8 cellular contexts compared by ENCODE assay signal in the genomic region with DNA sequence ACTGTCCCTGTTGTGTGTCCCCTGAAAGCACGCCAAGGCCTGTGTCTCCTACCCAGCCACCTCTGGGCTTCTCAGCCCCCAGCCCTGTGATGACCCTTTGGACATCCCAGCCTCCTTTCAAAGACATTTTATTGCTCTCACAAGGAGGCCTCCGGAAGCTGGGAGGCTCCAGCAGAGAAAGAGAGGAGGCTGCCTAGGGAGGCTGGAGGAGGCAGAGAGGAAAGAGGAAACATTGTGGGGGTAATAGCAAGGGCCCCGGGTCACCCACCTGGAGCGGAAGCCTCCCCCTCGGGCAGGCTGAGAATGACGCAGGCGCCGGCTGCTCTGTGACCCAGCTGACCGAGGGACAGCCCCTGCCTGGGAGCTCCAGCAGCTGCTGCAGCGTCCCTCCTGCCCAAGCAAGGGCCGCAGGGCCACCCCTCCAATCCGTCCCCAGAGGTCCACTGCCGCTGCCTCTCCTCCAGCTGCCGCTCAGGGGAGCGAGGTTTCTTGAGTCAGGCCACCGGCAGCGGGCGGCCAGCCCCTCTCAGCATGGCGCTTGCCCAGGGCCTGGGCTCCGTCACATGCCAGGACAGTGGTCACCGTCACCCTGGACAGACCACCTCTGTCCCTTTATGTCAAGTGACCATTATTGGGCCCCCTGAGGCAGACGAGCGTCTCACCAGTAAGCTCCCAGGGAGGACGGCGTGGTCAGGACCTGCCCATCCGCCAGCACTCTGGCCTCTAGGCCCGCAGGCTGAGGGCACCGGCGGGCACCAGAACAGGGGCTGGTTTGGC. TPM values are rescaled to one million over a fixed set of nuclear protein-coding genes. Genes with fewer than 3 reads are reported as not detected.
A peak's percentile ranks its signal among the peaks of the same experiment; 100 is the strongest.
DNase-seq lines count a peak whose midpoint lies in the region; ATAC-seq, FAIRE-seq and TF ChIP-seq lines count a peak whose summit lies in the region.

No MANE protein-coding gene starts in this region.

- H3K4me3 ChIP-seq in CD8-positive, alpha-beta T cell (ENCODE audit: low read depth, low read length) = no peak overlapping the region
- peak overlapping the region; percentile 66 for H3K4me3 ChIP-seq in Jurkat, Clone E6-1 (ENCODE audit: low read length)
- H3K4me3 ChIP-seq in choroid plexus epithelial cell (ENCODE audit: low read depth, low read length) (peak overlapping the region; percentile 49), neural cell (ENCODE audit: low read length) (peak overlapping the region; percentile 60)

- peak overlapping the region; percentile 53 for H3K9ac ChIP-seq in neural cell (ENCODE audit: low read length)

- TF ChIP-seq RAD21 in neural cell (conservative IDR thresholded peaks at IDR 0.05) = no peak

- peaks cover 36% of the 10 kb centered on the region for H3K4me1 ChIP-seq in CD8-positive, alpha-beta T cell (ENCODE audit: insufficient read depth, low read length)

- H3K9me2 ChIP-seq in neural cell (ENCODE audit: insufficient read depth, low read length) = no peaks in the 10 kb centered on the region

- intact Hi-C loops in CD8-positive, alpha-beta T cell (cut with DNase I, micrococcal nuclease) = loop anchor here (5.0 to 10.0 kb wide), 4 partner anchors 86 to 498 kb away; a partner anchor contains a TSS

- no peak for FAIRE-seq in GM12891 (lab: Jason Lieb, UNC)

- peak overlapping the region; percentile 26 for H3K4me3 Mint-ChIP-seq in CD8-positive, alpha-beta T cell

- ATAC-seq in CD8-positive, alpha-beta T cell = no peak
- ATAC-seq in HG02973 (IDR thresholded peaks at IDR 0.05; ENCODE audit: unreplicated experiment) = no peak
- ATAC-seq in GM21619 (IDR thresholded peaks at IDR 0.05; ENCODE audit: unreplicated experiment) = no peak

- H3K27me3 Mint-ChIP-seq in CD8-positive, alpha-beta T cell (ENCODE audit: low read depth) = peaks cover 25% of the 10 kb centered on the region

- TF ChIP-seq EP300 in neural cell (conservative IDR thresholded peaks at IDR 0.05; ENCODE audit: poor library complexity, severe bottlenecking) = no peak

- no peaks in the 10 kb centered on the region for H4K20me1 ChIP-seq in neural cell (ENCODE audit: insufficient read depth)

- H3K36me3 Mint-ChIP-seq in CD8-positive, alpha-beta T cell = no peaks in the 10 kb centered on the region

- peak in 2 of 7 experiments; percentile 27 to 36 for DNase-seq in CD8-positive, alpha-beta T cell
- DNase-seq in Jurkat, Clone E6-1 (ENCODE audit: low read depth, low spot score) = peak; percentile 44
- DNase-seq in choroid plexus epithelial cell (ENCODE audit: low read depth) (peak; percentile 44), GM12891 (ENCODE audit: insufficient read length, low spot score) (no peak)
- no peak for DNase-seq in stimulated activated CD4-positive, alpha-beta T cell treated with anti-CD3 and anti-CD28 coated beads, Interleukin-4, amount 100 ng/mL, for 24 hours

- CTCF ChIA-PET in CD8-positive, alpha-beta T cell (lab: Charles Lee) = interaction anchor here (1.1 to 4.4 kb wide), 13 partner anchors 8 to 350 kb away, joined by 3 to 60 read pairs (median 6); no protein-coding TSS in a partner anchor

- no peaks in the 10 kb centered on the region for H3F3A ChIP-seq in neural cell (ENCODE audit: insufficient read depth, low read length, poor library complexity, severe bottlenecking)

- no peak overlapping the region for H2AFZ ChIP-seq in neural cell (ENCODE audit: low read depth, low read length)

- no peaks in the 10 kb centered on the region for H3K36me3 ChIP-seq in CD8-positive, alpha-beta T cell (ENCODE audit: insufficient read depth, low read length)
- no peaks in the 10 kb centered on the region for H3K36me3 ChIP-seq in neural cell (ENCODE audit: insufficient read depth, low read length)

- no peak for TF ChIP-seq CTCF in CD8-positive, alpha-beta T cell (IDR thresholded peaks at IDR 0.05)
- TF ChIP-seq CTCF in choroid plexus epithelial cell (conservative IDR thresholded peaks at IDR 0.05; ENCODE audit: low read depth, low read length) (no peak), neural cell (IDR thresholded peaks at IDR 0.05; ENCODE audit: poor library complexity, severe bottlenecking) (no peak)

- H3K4me2 ChIP-seq in neural cell (ENCODE audit: low read length) = no peak overlapping the region

- no peak overlapping the region for H3K27ac Mint-ChIP-seq in CD8-positive, alpha-beta T cell

- no peak overlapping the region for H3K27ac ChIP-seq in CD8-positive, alpha-beta T cell (ENCODE audit: low read depth, low read length)
- H3K27ac ChIP-seq in neural cell (ENCODE audit: low read length) = no peak overlapping the region

- TF ChIP-seq POLR2A in GM12891 (IDR thresholded peaks at IDR 0.05; ENCODE audit: low read depth, low read length) = no peak

- H3K9me3 Mint-ChIP-seq in CD8-positive, alpha-beta T cell = no peaks in the 10 kb centered on the region

- peaks cover 11% of the 10 kb centered on the region for H3K27me3 ChIP-seq in CD8-positive, alpha-beta T cell (ENCODE audit: insufficient read depth, low read length)
- H3K27me3 ChIP-seq in neural cell (ENCODE audit: insufficient read depth, low read depth, low read length) = no peaks in the 10 kb centered on the region

- H3K9me3 ChIP-seq in CD8-positive, alpha-beta T cell (ENCODE audit: low read length) = no peaks in the 10 kb centered on the region
- no peaks in the 10 kb centered on the region for H3K9me3 ChIP-seq in neural cell (ENCODE audit: low read length)

- POLR2A ChIA-PET in CD8-positive, alpha-beta T cell (lab: Charles Lee) = interaction anchor here (1.5 kb wide), 1 partner anchor 191 kb away, joined by 3 read pairs; no protein-coding TSS in a partner anchor

- H3K4me1 Mint-ChIP-seq in CD8-positive, alpha-beta T cell (ENCODE audit: low read depth) = peaks cover 16% of the 10 kb centered on the region

- H3K79me2 ChIP-seq in neural cell (replicated peaks; ENCODE audit: insufficient read depth, low read length) = peaks cover 15% of the 10 kb centered on the region

TF ChIP-seq in neural cell, 6 proteins besides CTCF, POLR2A, EP300 and RAD21 (continues in another document):
- no peak for TF ChIP-seq MXI1 (conservative IDR thresholded peaks at IDR 0.05; ENCODE audit: poor library complexity, severe bottlenecking)
- TF ChIP-seq, protein P1, sequence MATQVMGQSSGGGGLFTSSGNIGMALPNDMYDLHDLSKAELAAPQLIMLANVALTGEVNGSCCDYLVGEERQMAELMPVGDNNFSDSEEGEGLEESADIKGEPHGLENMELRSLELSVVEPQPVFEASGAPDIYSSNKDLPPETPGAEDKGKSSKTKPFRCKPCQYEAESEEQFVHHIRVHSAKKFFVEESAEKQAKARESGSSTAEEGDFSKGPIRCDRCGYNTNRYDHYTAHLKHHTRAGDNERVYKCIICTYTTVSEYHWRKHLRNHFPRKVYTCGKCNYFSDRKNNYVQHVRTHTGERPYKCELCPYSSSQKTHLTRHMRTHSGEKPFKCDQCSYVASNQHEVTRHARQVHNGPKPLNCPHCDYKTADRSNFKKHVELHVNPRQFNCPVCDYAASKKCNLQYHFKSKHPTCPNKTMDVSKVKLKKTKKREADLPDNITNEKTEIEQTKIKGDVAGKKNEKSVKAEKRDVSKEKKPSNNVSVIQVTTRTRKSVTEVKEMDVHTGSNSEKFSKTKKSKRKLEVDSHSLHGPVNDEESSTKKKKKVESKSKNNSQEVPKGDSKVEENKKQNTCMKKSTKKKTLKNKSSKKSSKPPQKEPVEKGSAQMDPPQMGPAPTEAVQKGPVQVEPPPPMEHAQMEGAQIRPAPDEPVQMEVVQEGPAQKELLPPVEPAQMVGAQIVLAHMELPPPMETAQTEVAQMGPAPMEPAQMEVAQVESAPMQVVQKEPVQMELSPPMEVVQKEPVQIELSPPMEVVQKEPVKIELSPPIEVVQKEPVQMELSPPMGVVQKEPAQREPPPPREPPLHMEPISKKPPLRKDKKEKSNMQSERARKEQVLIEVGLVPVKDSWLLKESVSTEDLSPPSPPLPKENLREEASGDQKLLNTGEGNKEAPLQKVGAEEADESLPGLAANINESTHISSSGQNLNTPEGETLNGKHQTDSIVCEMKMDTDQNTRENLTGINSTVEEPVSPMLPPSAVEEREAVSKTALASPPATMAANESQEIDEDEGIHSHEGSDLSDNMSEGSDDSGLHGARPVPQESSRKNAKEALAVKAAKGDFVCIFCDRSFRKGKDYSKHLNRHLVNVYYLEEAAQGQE (IDR thresholded peaks at IDR 0.05; ENCODE audit: borderline replicate concordance) = no peak

TF ChIP-seq in GM12891, 5 proteins besides CTCF, POLR2A, EP300 and RAD21:
- TF ChIP-seq POLR2AphosphoS5 (IDR thresholded peaks at IDR 0.05; ENCODE audit: low read depth, low read length) (no peak), SPI1 (IDR thresholded peaks at IDR 0.05; ENCODE audit: low read depth, low read length) (no peak), PAX5 (IDR thresholded peaks at IDR 0.05; ENCODE audit: insufficient read depth, low read length, severe bottlenecking) (no peak), POU2F2 (IDR thresholded peaks at IDR 0.05; ENCODE audit: low read depth, low read length) (no peak), TAF1 (IDR thresholded peaks at IDR 0.05; ENCODE audit: low read depth, low read length) (no peak)

RNA-seq across cellular contexts. Expression of a gene that starts 29.3 kb away (rescaled TPM):
- 1,000 to 10,000 TPM; 1,370 to 1,375 TPM for total RNA-seq in CD8-positive, alpha-beta T cell
- polyA plus RNA-seq in Jurkat, Clone E6-1 (2012; ENCODE audit: insufficient read depth, insufficient read length) = 2,303 TPM
- 8,273 and 9,187 TPM in 2 replicates for polyA plus RNA-seq in neural cell
- 9,577 and 9,692 TPM in 2 replicates for polyA minus RNA-seq in neural cell
- 3,652 TPM for polyA plus RNA-seq in GM12891 (2012; ENCODE audit: low read depth, missing spikeins)

RNA-seq across cellular contexts. Expression of a gene that starts 44.9 kb away (rescaled TPM):
- under 1 TPM; 0.36 to 0.38 TPM for total RNA-seq in CD8-positive, alpha-beta T cell
- not detected for polyA plus RNA-seq in Jurkat, Clone E6-1 (2012; ENCODE audit: insufficient read depth, insufficient read length)
- 3.6 and 4.8 TPM in 2 replicates for polyA plus RNA-seq in neural cell
- 7.3 and 9.7 TPM in 2 replicates for polyA minus RNA-seq in neural cell
- 1.5 TPM for polyA plus RNA-seq in GM12891 (2012; ENCODE audit: low read depth, missing spikeins)

Comparison
In these comparisons a context has a peak if more than half of its experiments do, and no peak if none do; other contexts are left out.
1. DNase-seq: peak in Jurkat, Clone E6-1 (single experiment) and choroid plexus epithelial cell (single experiment); none in stimulated activated CD4-positive, alpha-beta T cell treated with anti-CD3 and anti-CD28 coated beads, Interleukin-4, amount 100 ng/mL, for 24 hours (single experiment) and GM12891 (single experiment).